10 cellular contexts compared by ENCODE assay signal in genomic region chr1:224211262-224211962, GRCh38. TPM values are rescaled to one million over a fixed set of nuclear protein-coding genes. Genes with fewer than 3 reads are reported as not detected.
A peak's percentile ranks its signal among the peaks of the same experiment; 100 is the strongest.
DNase-seq lines count a peak whose midpoint lies in the region; ATAC-seq and TF ChIP-seq lines count a peak whose summit lies in the region.
"Had no signal": no experiment of that assay in that cellular context is flagged by ENCODE, and none has a peak within 500 bp of the region (broad histone marks: within the 10 kb centered on the region; RNA-seq: fewer than 3 reads in every experiment).

No MANE protein-coding gene starts in this region.

- no peak for TF ChIP-seq POLR2A in erythroblast (IDR thresholded peaks at IDR 0.05; ENCODE audit: low read length)
- TF ChIP-seq POLR2A in suprapubic skin (IDR thresholded peaks at IDR 0.05): no peak

- H3K4me3 Mint-ChIP-seq in activated naive CD8-positive, alpha-beta T cell treated with anti-CD3 and anti-CD28 coated beads, Interleukin-2, amount 50 U/mL, for 24 hours: no peak overlapping the region

- no peak for TF ChIP-seq EP300 in suprapubic skin (IDR thresholded peaks at IDR 0.05)

- H3K27me3 ChIP-seq in suprapubic skin: no peaks in the 10 kb centered on the region
- H3K27me3 ChIP-seq: BLaER1 treated with 17β-estradiol and CSF1 and Interleukin-3, amounts not matched to agents 10 nM and 100 nM; neutrophil had no signal

- no peak for ATAC-seq in activated naive CD8-positive, alpha-beta T cell treated with anti-CD3 and anti-CD28 coated beads, Interleukin-2, amount 50 U/mL, for 24 hours
- no peak for ATAC-seq in omental fat pad (ENCODE audit: low FRiP score)

- no peaks in the 10 kb centered on the region for H3K9me3 ChIP-seq in suprapubic skin
- H3K9me3 ChIP-seq: BLaER1 treated with 17β-estradiol and CSF1 and Interleukin-3, amounts not matched to agents 10 nM and 100 nM; neutrophil had no signal

- TF ChIP-seq CTCF in suprapubic skin (IDR thresholded peaks at IDR 0.05) (no peak), omental fat pad (IDR thresholded peaks at IDR 0.05) (no peak)

- no peaks in the 10 kb centered on the region for H3K36me3 Mint-ChIP-seq in activated naive CD8-positive, alpha-beta T cell treated with anti-CD3 and anti-CD28 coated beads, Interleukin-2, amount 50 U/mL, for 24 hours (ENCODE audit: low read depth)

- H3K4me1 ChIP-seq in suprapubic skin: peaks cover 32% of the 10 kb centered on the region

- H3K36me3 ChIP-seq in suprapubic skin: no peaks in the 10 kb centered on the region
- H3K36me3 ChIP-seq: BLaER1 treated with 17β-estradiol and CSF1 and Interleukin-3, amounts not matched to agents 10 nM and 100 nM; neutrophil had no signal

- 39% methylated on average over 4 of the region's 4 CpGs for WGBS in suprapubic skin

- peaks cover 6% of the 10 kb centered on the region for H3K4me1 Mint-ChIP-seq in activated naive CD8-positive, alpha-beta T cell treated with anti-CD3 and anti-CD28 coated beads, Interleukin-2, amount 50 U/mL, for 24 hours

- H3K27ac ChIP-seq in suprapubic skin: peak overlapping the region; percentile 47
- H3K27ac ChIP-seq: BLaER1 treated with 17β-estradiol and CSF1 and Interleukin-3, amounts not matched to agents 10 nM and 100 nM; neutrophil had no signal

- no peaks in the 10 kb centered on the region for H3K27me3 Mint-ChIP-seq in activated naive CD8-positive, alpha-beta T cell treated with anti-CD3 and anti-CD28 coated beads, Interleukin-2, amount 50 U/mL, for 24 hours

- peak; percentile 3 for DNase-seq in activated effector memory CD4-positive, alpha-beta T cell treated with anti-CD3 and anti-CD28 coated beads, Interleukin-2, amount 50 U/mL, for 16 hours
- DNase-seq in activated effector memory CD4-positive, alpha-beta T cell treated with Interleukin-2 at 50 U/mL for 16 hours: no peak
- peak; percentile 58 for DNase-seq in NCI-H774 (lab: John Stamatoyannopoulos, UW)
- DNase-seq in erythroblast (lab: John Stamatoyannopoulos, UW): peak; percentile 54 to 73
- DNase-seq in suprapubic skin (ENCODE audit: low spot score in 2 of 2): no peak
- no peak for DNase-seq in activated naive CD8-positive, alpha-beta T cell treated with anti-CD3 and anti-CD28 coated beads, Interleukin-2, amount 50 U/mL, for 24 hours
- no peak for DNase-seq in omental fat pad (ENCODE audit: low spot score)
- DNase-seq in CD1c-positive myeloid dendritic cell (ENCODE audit: extremely low spot score): no peak

- no peak overlapping the region for H3K4me3 ChIP-seq in suprapubic skin
- H3K4me3 ChIP-seq: BLaER1 treated with 17β-estradiol and CSF1 and Interleukin-3, amounts not matched to agents 10 nM and 100 nM had no signal

- no peak overlapping the region for H3K27ac Mint-ChIP-seq in activated naive CD8-positive, alpha-beta T cell treated with anti-CD3 and anti-CD28 coated beads, Interleukin-2, amount 50 U/mL, for 24 hours

- no peaks in the 10 kb centered on the region for H3K9me3 Mint-ChIP-seq in activated naive CD8-positive, alpha-beta T cell treated with anti-CD3 and anti-CD28 coated beads, Interleukin-2, amount 50 U/mL, for 24 hours

RNA-seq across cellular contexts. Expression of gene DEGS1, which starts 28.4 kb away (rescaled TPM):
- total RNA-seq in suprapubic skin (100 to 1,000 TPM; 363 to 847 (median 705) TPM), omental fat pad (100 to 1,000 TPM in 2 of 4 donors, 10 to 100 TPM in 2; 73.5 to 178 (median 120) TPM)

Comparison
In these comparisons a context has a peak if more than half of its experiments do, and no peak if none do; other contexts are left out.
1. DNase-seq: peak in activated effector memory CD4-positive, alpha-beta T cell treated with anti-CD3 and anti-CD28 coated beads, Interleukin-2, amount 50 U/mL, for 16 hours (single experiment), NCI-H774 (single experiment) and erythroblast (2 of 2); none in activated effector memory CD4-positive, alpha-beta T cell treated with Interleukin-2 at 50 U/mL for 16 hours (single experiment), suprapubic skin (0 of 2), activated naive CD8-positive, alpha-beta T cell treated with anti-CD3 and anti-CD28 coated beads, Interleukin-2, amount 50 U/mL, for 24 hours (single experiment), omental fat pad (single experiment) and CD1c-positive myeloid dendritic cell (single experiment).